10 cellular contexts compared by ENCODE assay signal in the genomic region with DNA sequence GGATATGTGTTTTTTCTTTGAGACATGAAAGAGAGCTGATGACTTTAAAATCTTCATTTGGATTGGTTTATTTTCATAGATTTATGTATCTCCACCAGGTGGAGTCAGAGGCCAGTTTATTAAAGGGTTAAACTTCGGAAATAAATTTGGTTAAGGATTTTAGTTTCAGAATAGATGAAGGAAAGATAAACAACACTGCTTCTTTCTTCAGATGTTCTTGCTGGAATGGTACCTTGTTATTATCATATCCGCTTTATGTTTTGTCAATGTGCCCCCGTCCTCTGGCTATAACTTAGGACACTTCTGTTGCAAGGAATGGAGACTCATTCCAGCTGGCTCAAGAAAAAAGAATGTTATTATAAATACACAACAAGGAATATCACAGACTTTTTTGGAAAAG.
DNase-seq lines count a peak whose midpoint lies in the region; ATAC-seq and TF ChIP-seq lines count a peak whose summit lies in the region.
"Had no signal": no experiment of that assay in that cellular context is flagged by ENCODE, and none has a peak within 500 bp of the region (broad histone marks: within the 10 kb centered on the region; RNA-seq: fewer than 3 reads in every experiment).

No MANE protein-coding gene starts in this region.

- H3K27me3 ChIP-seq in ACC112 (ENCODE audit: insufficient read depth, low read length), result no peaks in the 10 kb centered on the region
- no peaks in the 10 kb centered on the region for H3K27me3 ChIP-seq in left lung

- H3K36me3 Mint-ChIP-seq in HFFc6 (ENCODE audit: low read depth), result no peaks in the 10 kb centered on the region
- no peaks in the 10 kb centered on the region for H3K36me3 Mint-ChIP-seq in T-cell
- H3K36me3 Mint-ChIP-seq: activated CD8-positive, alpha-beta memory T cell treated with anti-CD3 and anti-CD28 coated beads, Interleukin-2, amount 10 ng/mL, durations not matched to agents 7 days and 5 days had no signal

- in situ Hi-C loops in astrocyte of the spinal cord (cut with HindIII; ENCODE audit: low sequenced_read_pairs), result loop anchor here (25.0 kb wide), 1 partner anchor 316 kb away; no protein-coding TSS in a partner anchor

- H3K36me3 ChIP-seq in ACC112 (ENCODE audit: insufficient read depth, low read length) (no peaks in the 10 kb centered on the region), left lung (no peaks in the 10 kb centered on the region)

- POLR2A ChIA-PET in T-cell (lab: Charles Lee), result no interaction called here

- H3K79me2 ChIP-seq in ACC112 (ENCODE audit: control insufficient read depth, insufficient read depth, low read length, unreplicated experiment), result no peaks in the 10 kb centered on the region

- peak overlapping the region; percentile 48 for H3K4me3 ChIP-seq in ACC112 (ENCODE audit: low read depth, low read length)
- no peak overlapping the region for H3K4me3 ChIP-seq in astrocyte of the spinal cord (ENCODE audit: low read depth, low read length)
- no peak overlapping the region for H3K4me3 ChIP-seq in left lung

- peaks cover 5% of the 10 kb centered on the region for H3K4me1 ChIP-seq in ACC112 (ENCODE audit: control insufficient read depth, insufficient read depth, low read length, unreplicated experiment)
- no peaks in the 10 kb centered on the region for H3K4me1 ChIP-seq in left lung

- CTCF ChIA-PET in T-cell (lab: Charles Lee), result no interaction called here

- H3K4me1 Mint-ChIP-seq in HFFc6 (ENCODE audit: low read depth) (peaks cover 50% of the 10 kb centered on the region), T-cell (no peaks in the 10 kb centered on the region)
- H3K4me1 Mint-ChIP-seq: activated CD8-positive, alpha-beta memory T cell treated with anti-CD3 and anti-CD28 coated beads, Interleukin-2, amount 10 ng/mL, durations not matched to agents 7 days and 5 days had no signal

- ATAC-seq in left lung (peak; percentile 46), HG03095 (IDR thresholded peaks at IDR 0.05; ENCODE audit: unreplicated experiment) (no peak), T-cell (replicated peaks in 1 of 4) (no peak)
- ATAC-seq: activated CD8-positive, alpha-beta memory T cell treated with anti-CD3 and anti-CD28 coated beads, Interleukin-2, amount 10 ng/mL, durations not matched to agents 7 days and 5 days had no signal

- H3K27me3 Mint-ChIP-seq in HFFc6 (ENCODE audit: insufficient read depth), result no peaks in the 10 kb centered on the region; the same call in 1 of the 2 replicates
- peaks cover 7% of the 10 kb centered on the region in 2 donors for H3K27me3 Mint-ChIP-seq in T-cell

- H3K4me3 Mint-ChIP-seq in HFFc6 (peak overlapping the region; percentile 66), T-cell (no peak overlapping the region)
- H3K4me3 Mint-ChIP-seq: activated CD8-positive, alpha-beta memory T cell treated with anti-CD3 and anti-CD28 coated beads, Interleukin-2, amount 10 ng/mL, durations not matched to agents 7 days and 5 days; naive B cell had no signal

- intact Hi-C loops in left lung (cut with DNase I), result loop anchor here in 1 of 2 donors (5.0 kb wide), 1 partner anchor 151 kb away; no protein-coding TSS in a partner anchor

- DNase-seq in HFFc6, result peak; percentile 12
- peak; percentile 37 for DNase-seq in astrocyte of the spinal cord (ENCODE audit: low read depth, low spot score)
- no peak for DNase-seq in left lung
- no peak for DNase-seq in hepatic stellate cell (ENCODE audit: low spot score)
- DNase-seq in stimulated activated CD8-positive, alpha-beta memory T cell treated with anti-CD3 and anti-CD28 coated beads, Interleukin-4, amount 100 ng/mL, for 48 hours, result no peak
- no peak for DNase-seq in T-cell
- DNase-seq: activated CD8-positive, alpha-beta memory T cell treated with anti-CD3 and anti-CD28 coated beads, Interleukin-2, amount 10 ng/mL, durations not matched to agents 7 days and 5 days; naive B cell had no signal

- H3K9me3 Mint-ChIP-seq in HFFc6 (no peaks in the 10 kb centered on the region), T-cell (peaks cover 0 to 3% (median 0%) of the 10 kb centered on the region in 3 donors)

- TF ChIP-seq CTCF in HFFc6 (IDR thresholded peaks at IDR 0.05) (peak; percentile 89), astrocyte of the spinal cord (IDR thresholded peaks at IDR 0.05; ENCODE audit: low read depth, low read length) (peak; percentile 19), left lung (IDR thresholded peaks at IDR 0.05) (peak in 1 of 2 donors; percentile 21)

- H3K27ac ChIP-seq in ACC112 (ENCODE audit: low read depth, low read length) (no peak overlapping the region), left lung (no peak overlapping the region)

- H3K9me3 ChIP-seq in left lung, result no peaks in the 10 kb centered on the region

- H3K27ac Mint-ChIP-seq in HFFc6 (peak overlapping the region; percentile 40; the same call in 1 of the 2 replicates), T-cell (no peak overlapping the region)
- H3K27ac Mint-ChIP-seq: activated CD8-positive, alpha-beta memory T cell treated with anti-CD3 and anti-CD28 coated beads, Interleukin-2, amount 10 ng/mL, durations not matched to agents 7 days and 5 days; naive B cell had no signal

- H2AFZ ChIP-seq in ACC112 (ENCODE audit: low read length, unreplicated experiment), result peak overlapping the region; percentile 61

Comparison
In these comparisons a context has a peak if more than half of its experiments do, and no peak if none do; other contexts are left out.
1. DNase-seq: peak in HFFc6 (single experiment) and astrocyte of the spinal cord (single experiment); none in left lung (0 of 2), hepatic stellate cell (single experiment), stimulated activated CD8-positive, alpha-beta memory T cell treated with anti-CD3 and anti-CD28 coated beads, Interleukin-4, amount 100 ng/mL, for 48 hours (single experiment) and T-cell (0 of 34).